Comparison of ENCODE assay signal across 21 cellular contexts in genomic region chr1:46660116-46660515, GRCh38. TPM values are rescaled to one million over a fixed set of nuclear protein-coding genes. Genes with fewer than 3 reads are reported as not detected.
A peak's percentile ranks its signal among the peaks of the same experiment; 100 is the strongest.
DNase-seq lines count a peak whose midpoint lies in the region; ATAC-seq and TF ChIP-seq lines count a peak whose summit lies in the region.
"Not testable (repeated sequence)": the region's sequence is repeated elsewhere in the genome, so short reads cannot be mapped to it uniquely, and the experiment has no call there.
"Had no signal": no experiment of that assay in that cellular context is flagged by ENCODE, and none has a peak within 500 bp of the region (broad histone marks: within the 10 kb centered on the region; RNA-seq: fewer than 3 reads in every experiment).

No MANE protein-coding gene starts in this region.

- TF ChIP-seq CTCF in GM10266 (IDR thresholded peaks at IDR 0.05; ENCODE audit: control insufficient read depth, insufficient read depth, low read depth, missing control alignments); KMS-11 (conservative IDR thresholded peaks at IDR 0.05; ENCODE audit: low read depth, low read length): not testable (repeated sequence)

- H3K4me3 ChIP-seq in KMS-11 (IDR thresholded peaks at IDR 0.05; ENCODE audit: insufficient read depth, low read depth, low read length), result not testable (repeated sequence)

- H3K4me2 ChIP-seq in KMS-11, result peak overlapping the region; percentile 55

- not testable (repeated sequence) for H3K27me3 Mint-ChIP-seq in activated naive CD8-positive, alpha-beta T cell treated with anti-CD3 and anti-CD28 coated beads for 36 hours

- H3K27ac Mint-ChIP-seq in activated naive CD8-positive, alpha-beta T cell treated with anti-CD3 and anti-CD28 coated beads for 36 hours, result peak overlapping the region; percentile 69

- H3K9ac ChIP-seq in KMS-11, result not testable (repeated sequence)

- H3K27ac ChIP-seq in KMS-11, result not testable (repeated sequence)

- peaks cover 27% of the 10 kb centered on the region for H3K36me3 Mint-ChIP-seq in activated naive CD8-positive, alpha-beta T cell treated with anti-CD3 and anti-CD28 coated beads for 36 hours

- H3K36me3 ChIP-seq in KMS-11 (ENCODE audit: insufficient read depth), result not testable (repeated sequence)

- H3K4me3 Mint-ChIP-seq in activated naive CD8-positive, alpha-beta T cell treated with anti-CD3 and anti-CD28 coated beads for 36 hours, result not testable (repeated sequence)

- not testable (repeated sequence) for H4K20me1 ChIP-seq in KMS-11 (ENCODE audit: insufficient read depth)

- peaks cover 16% of the 10 kb centered on the region for H3K4me1 ChIP-seq in KMS-11 (ENCODE audit: low read depth, poor library complexity, severe bottlenecking)

- H3K4me1 Mint-ChIP-seq in activated naive CD8-positive, alpha-beta T cell treated with anti-CD3 and anti-CD28 coated beads for 36 hours, result peaks cover 25% of the 10 kb centered on the region

- H3K79me2 ChIP-seq in KMS-11 (ENCODE audit: insufficient read depth, low read depth), result not testable (repeated sequence)

- DNase-seq in GM10266 (ENCODE audit: extremely low spot score), result peak; percentile 48
- DNase-seq in activated naive CD8-positive, alpha-beta T cell treated with anti-CD3 and anti-CD28 coated beads for 36 hours, result not testable (repeated sequence)

- not testable (repeated sequence) for H3K27me3 ChIP-seq in KMS-11 (ENCODE audit: insufficient read depth, low read depth)

- H2AFZ ChIP-seq in KMS-11 (ENCODE audit: low read depth), result not testable (repeated sequence)

- peak; percentile 84 for ATAC-seq in GM18868 (IDR thresholded peaks at IDR 0.05; ENCODE audit: unreplicated experiment)
- peak; percentile 58 for ATAC-seq in GM19468 (IDR thresholded peaks at IDR 0.05; ENCODE audit: extremely low read depth, unreplicated experiment)
- ATAC-seq in GM21717 (IDR thresholded peaks at IDR 0.05; ENCODE audit: unreplicated experiment), result peak; percentile 78
- ATAC-seq in HG02970 (IDR thresholded peaks at IDR 0.05; ENCODE audit: low FRiP score, unreplicated experiment), result peak; percentile 72
- ATAC-seq in HG03280 (IDR thresholded peaks at IDR 0.05; ENCODE audit: unreplicated experiment), result peak; percentile 94

- not testable (repeated sequence) for H3K9me3 Mint-ChIP-seq in activated naive CD8-positive, alpha-beta T cell treated with anti-CD3 and anti-CD28 coated beads for 36 hours

RNA-seq across cellular contexts. Expression of gene ATPAF1, which starts 8.0 kb away (rescaled TPM):
- 10 to 100 TPM; 45.0 to 46.6 TPM for total RNA-seq in activated naive CD8-positive, alpha-beta T cell treated with anti-CD3 and anti-CD28 coated beads for 36 hours

RNA-seq across cellular contexts. Expression of gene TEX38, which starts 11.5 kb away (rescaled TPM):
- total RNA-seq in activated naive CD8-positive, alpha-beta T cell treated with anti-CD3 and anti-CD28 coated beads for 36 hours, result not detected
- total RNA-seq: A172; activated CD4-positive, alpha-beta T cell treated with anti-CD3 and anti-CD28 coated beads, Interleukin-2, amount 10 ng/mL, durations not matched to agents 24 days and 14 days; body of pancreas; CD8-positive, alpha-beta memory T cell; chondrocyte; epithelial cell of proximal tubule; G401; M059J; mammary epithelial cell; posterior vena cava; sciatic nerve; T-helper 2 cell treated with Interferon-gamma antibody and Interleukin-4, amounts not matched to agents 100 ng/mL and 5 ng/mL, for 36 hours; transverse colon had no signal

RNA-seq across cellular contexts. Expression of gene MOB3C, which starts 43.5 kb away (rescaled TPM):
- 1 to 10 TPM; 8.7 TPM for total RNA-seq in activated naive CD8-positive, alpha-beta T cell treated with anti-CD3 and anti-CD28 coated beads for 36 hours

RNA-seq across cellular contexts. Expression of gene MKNK1, which starts 56.0 kb away (rescaled TPM):
- total RNA-seq in activated naive CD8-positive, alpha-beta T cell treated with anti-CD3 and anti-CD28 coated beads for 36 hours, result 10 to 100 TPM; 23.0 to 23.4 TPM

RNA-seq across cellular contexts. Expression of gene EFCAB14, which starts 58.8 kb away (rescaled TPM):
- 10 to 100 TPM; 38.3 to 42.5 TPM for total RNA-seq in activated naive CD8-positive, alpha-beta T cell treated with anti-CD3 and anti-CD28 coated beads for 36 hours
